11 cellular contexts compared by ENCODE assay signal in genomic region chr19:32652893-32653625, GRCh38. TPM values are rescaled to one million over a fixed set of nuclear protein-coding genes. Genes with fewer than 3 reads are reported as not detected.
DNase-seq lines count a peak whose midpoint lies in the region; ATAC-seq and TF ChIP-seq lines count a peak whose summit lies in the region.
"Had no signal": no experiment of that assay in that cellular context is flagged by ENCODE, and none has a peak within 500 bp of the region (broad histone marks: within the 10 kb centered on the region; RNA-seq: fewer than 3 reads in every experiment).

No MANE protein-coding gene starts in this region.

- no peaks in the 10 kb centered on the region for H3K27me3 ChIP-seq in H9 (ENCODE audit: insufficient read depth, low read length)
- H3K27me3 ChIP-seq in psoas muscle (ENCODE audit: insufficient read depth in 3 of 3, low read length in 2 of 3): no peaks in the 10 kb centered on the region
- no peaks in the 10 kb centered on the region for H3K27me3 ChIP-seq in Caco-2 (replicated peaks; ENCODE audit: control insufficient read depth, insufficient read depth, low read length)
- H3K27me3 ChIP-seq: foreskin keratinocyte, tibial nerve had no signal

- H4K91ac ChIP-seq in H9 (ENCODE audit: insufficient read length, low read depth, low read length): no peak overlapping the region

- CTCF ChIA-PET in WTC11 (lab: Charles Lee): interaction anchor here (1.2 to 1.5 kb wide), 2 partner anchors 22 to 69 kb away, joined by 3 read pairs; partner anchors contain the start of genes ANKRD27 and RGS9BP
- CTCF ChIA-PET in Caco-2 (lab: Charles Lee): no interaction called here

- POLR2A ChIA-PET in WTC11 (lab: Charles Lee) (no interaction called here), Caco-2 (lab: Charles Lee) (no interaction called here)

- H3K79me1 ChIP-seq in H9 (ENCODE audit: insufficient read depth, low read depth, low read length, poor library complexity, severe bottlenecking): no peaks in the 10 kb centered on the region

- BruUV-seq in Caco-2 (replicated peaks; lab: Mats Ljungman, UMichigan): no TSS peak

- H3K27ac ChIP-seq in H9 (ENCODE audit: insufficient read length, low read depth, low read length): no peak overlapping the region
- H3K27ac ChIP-seq in psoas muscle: no peak overlapping the region
- H3K27ac ChIP-seq: foreskin keratinocyte, tibial nerve had no signal

- no peaks in the 10 kb centered on the region for H3K9me3 Mint-ChIP-seq in H9
- no peaks in the 10 kb centered on the region for H3K9me3 Mint-ChIP-seq in WTC11
- no peaks in the 10 kb centered on the region for H3K9me3 Mint-ChIP-seq in Caco-2 (ENCODE audit: unreplicated experiment)
- H3K9me3 Mint-ChIP-seq in activated naive CD4-positive, alpha-beta T cell treated with anti-CD3 and anti-CD28 coated beads, Interleukin-2, amount 50 U/mL, for 72 hours: no peaks in the 10 kb centered on the region

- H3K27me3 Mint-ChIP-seq in H9 (ENCODE audit: low read depth): no peaks in the 10 kb centered on the region
- no peaks in the 10 kb centered on the region for H3K27me3 Mint-ChIP-seq in WTC11 (ENCODE audit: low read depth)
- H3K27me3 Mint-ChIP-seq in Caco-2 (ENCODE audit: insufficient read depth, unreplicated experiment): no peaks in the 10 kb centered on the region

- no peak overlapping the region for H3K56ac ChIP-seq in H9 (ENCODE audit: insufficient read length, low read depth, low read length)

- H3K36me3 ChIP-seq in psoas muscle (ENCODE audit: insufficient read depth in 1 of 2, low read depth in 1 of 2) (peaks cover 0 to 41% of the 10 kb centered on the region in 2 donors), Caco-2 (ENCODE audit: control insufficient read depth, insufficient read depth, low read length) (peaks cover 4% of the 10 kb centered on the region; the same call in 1 of the 2 replicates)

- no peak overlapping the region for H2BK20ac ChIP-seq in H9 (ENCODE audit: low read depth, low read length, poor library complexity, severe bottlenecking)

- H4K5ac ChIP-seq in H9 (ENCODE audit: insufficient read length, low read depth, low read length): no peak overlapping the region

- H3K4me1 Mint-ChIP-seq in H9 (peaks cover 11 to 20% of the 10 kb centered on the region in 2 experiments), WTC11 (peaks cover 20% of the 10 kb centered on the region), Caco-2 (ENCODE audit: low read depth, unreplicated experiment) (peaks cover 6% of the 10 kb centered on the region)

- H2BK15ac ChIP-seq in H9 (ENCODE audit: low read depth, low read length): no peak overlapping the region

- H3K9ac ChIP-seq in H9 (ENCODE audit: extremely low read depth, insufficient read length, low read length): no peak overlapping the region

- no peak overlapping the region for H2AFZ ChIP-seq in H9 (ENCODE audit: low read length)

- H3K4me3 ChIP-seq in psoas muscle (no peak overlapping the region), Caco-2 (ENCODE audit: low read depth, low read length) (no peak overlapping the region)
- H3K4me3 ChIP-seq: tibial nerve had no signal

- H3K4me3 Mint-ChIP-seq in H9: no peak overlapping the region
- H3K4me3 Mint-ChIP-seq in WTC11: no peak overlapping the region
- no peak overlapping the region for H3K4me3 Mint-ChIP-seq in Caco-2 (ENCODE audit: unreplicated experiment)

- no peak overlapping the region for H2BK5ac ChIP-seq in H9 (ENCODE audit: insufficient read length, low read length)

- no peak overlapping the region for H3K14ac ChIP-seq in H9 (ENCODE audit: insufficient read depth, low read length)

- H3K27ac Mint-ChIP-seq in H9 (peak overlapping the region; percentile 55 to 86 (median 83); a peak in 5 of 7 replicates), WTC11 (peak overlapping the region; percentile 89), Caco-2 (ENCODE audit: unreplicated experiment) (no peak overlapping the region)
- peak overlapping the region in 1 of 2 donors; percentile 72 for H3K27ac Mint-ChIP-seq in activated naive CD4-positive, alpha-beta T cell treated with anti-CD3 and anti-CD28 coated beads, Interleukin-2, amount 50 U/mL, for 72 hours

- peaks cover 18 to 40% (median 32%) of the 10 kb centered on the region in 3 experiments; a peak in 6 of 7 replicates for H3K36me3 Mint-ChIP-seq in H9 (ENCODE audit: insufficient read depth in 1 of 3, low read depth in 3 of 3)
- H3K36me3 Mint-ChIP-seq in WTC11: peaks cover 30% of the 10 kb centered on the region
- peaks cover 76% of the 10 kb centered on the region for H3K36me3 Mint-ChIP-seq in Caco-2 (ENCODE audit: insufficient read depth, unreplicated experiment)
- H3K36me3 Mint-ChIP-seq in activated naive CD4-positive, alpha-beta T cell treated with anti-CD3 and anti-CD28 coated beads, Interleukin-2, amount 50 U/mL, for 72 hours: peaks cover 0 to 4% of the 10 kb centered on the region in 2 donors

- H3K4me1 ChIP-seq in H9 (ENCODE audit: insufficient read depth, low read length) (no peaks in the 10 kb centered on the region; the same call in 1 of the 2 replicates), psoas muscle (peaks cover 17% of the 10 kb centered on the region), Caco-2 (no peaks in the 10 kb centered on the region)
- H3K4me1 ChIP-seq: foreskin keratinocyte had no signal

- no peak overlapping the region for H3K4me2 ChIP-seq in H9 (ENCODE audit: insufficient read depth, insufficient read length, low read length)

- H3K23ac ChIP-seq in H9 (ENCODE audit: insufficient read length, low read depth, low read length): no peak overlapping the region

- no peaks in the 10 kb centered on the region for H3K79me2 ChIP-seq in H9 (ENCODE audit: insufficient read depth, low read length)

- no peak for ATAC-seq in WTC11
- ATAC-seq in psoas muscle: no peak
- ATAC-seq in HG03439 (IDR thresholded peaks at IDR 0.05; ENCODE audit: unreplicated experiment): no peak
- no peak for ATAC-seq in activated naive CD4-positive, alpha-beta T cell treated with anti-CD3 and anti-CD28 coated beads, Interleukin-2, amount 50 U/mL, for 72 hours
- ATAC-seq: foreskin keratinocyte had no signal

- no peaks in the 10 kb centered on the region for H4K20me1 ChIP-seq in H9 (ENCODE audit: control insufficient read depth, insufficient read depth, insufficient read length)

- no peaks in the 10 kb centered on the region for H3K9me3 ChIP-seq in H9 (ENCODE audit: control insufficient read depth, low read depth, low read length)
- H3K9me3 ChIP-seq in psoas muscle: no peaks in the 10 kb centered on the region
- H3K9me3 ChIP-seq in Caco-2: no peaks in the 10 kb centered on the region
- H3K9me3 ChIP-seq: tibial nerve had no signal

- no CpG with 5 or more reads among the region's 13 CpGs for WGBS in H9 (ENCODE audit: extremely low coverage, insufficient read length, low lambda C conversion rate)
- 54 to 57% (median 55%) methylated on average over 13 of the region's 13 CpGs for WGBS in psoas muscle, 3 donors

- DNase-seq in H9: no peak
- DNase-seq in WTC11 (ENCODE audit: low spot score): no peak
- peak; percentile 82 for DNase-seq in cardiac septum (ENCODE audit: low spot score)
- peak; percentile 50 to 72 for DNase-seq in psoas muscle
- no peak for DNase-seq in Caco-2
- no peak for DNase-seq in activated naive CD4-positive, alpha-beta T cell treated with anti-CD3 and anti-CD28 coated beads, Interleukin-2, amount 50 U/mL, for 72 hours (ENCODE audit: low spot score in 2 of 2)
- DNase-seq in NAMALWA (ENCODE audit: low spot score): no peak
- DNase-seq: foreskin keratinocyte, SHP77 had no signal

- no peak overlapping the region for H2BK12ac ChIP-seq in H9 (ENCODE audit: insufficient read length, low read depth, low read length)

- TF ChIP-seq CTCF in H9 (conservative IDR thresholded peaks at IDR 0.05) (no peak), WTC11 (IDR thresholded peaks at IDR 0.05) (no peak), psoas muscle (IDR thresholded peaks at IDR 0.05) (no peak), Caco-2 (IDR thresholded peaks at IDR 0.05; ENCODE audit: insufficient read depth in 1 of 2, low read depth in 1 of 2, low read length in 1 of 2, severe bottlenecking in 1 of 2, unreplicated experiment in 1 of 2) (no peak)

- no peaks in the 10 kb centered on the region for H3K23me2 ChIP-seq in H9 (ENCODE audit: insufficient read length, low read depth, low read length, poor library complexity, severe bottlenecking)

- H3K18ac ChIP-seq in H9 (ENCODE audit: insufficient read length, low read depth, low read length): no peak overlapping the region

- H2AK5ac ChIP-seq in H9 (ENCODE audit: insufficient read length, low read length): no peak overlapping the region

- H2BK120ac ChIP-seq in H9 (ENCODE audit: low read depth, low read length, poor library complexity, severe bottlenecking): no peak overlapping the region

- no peak overlapping the region for H4K8ac ChIP-seq in H9 (replicated peaks; ENCODE audit: insufficient read length, low read depth, low read length)

- intact Hi-C loops in cardiac septum (cut with DNase I) (no loop called here), psoas muscle (cut with DNase I) (no loop called here), Caco-2 (cut with micrococcal nuclease; ENCODE audit: unreplicated experiment) (no loop called here)

- H3K4ac ChIP-seq in H9 (ENCODE audit: low read depth, low read length): no peak overlapping the region

- H3T11ph ChIP-seq in H9 (ENCODE audit: low read length): no peak overlapping the region

TF ChIP-seq in WTC11, 78 proteins besides CTCF, POLR2A, EP300 and RAD21 (continues in another document):
- TF ChIP-seq ZNF232 (CRISPR knock-in tag; IDR thresholded peaks at IDR 0.05) (no peak), TCF7 (CRISPR knock-in tag; IDR thresholded peaks at IDR 0.05; ENCODE audit: low read depth) (no peak), HMGA2 (CRISPR knock-in tag; IDR thresholded peaks at IDR 0.05) (no peak)

RNA-seq across cellular contexts. Expression of gene ANKRD27, which starts 21.9 kb away (rescaled TPM):
- total RNA-seq in H9 (2021): 40.7 and 41.6 TPM in 2 replicates
- total RNA-seq in WTC11 (2021): 48.6 to 55.7 TPM (median 55.4 TPM) in 3 replicates
- total RNA-seq in cardiac septum: 24.7 TPM
- 10 to 100 TPM; 11.2 to 31.7 (median 18.8) TPM for total RNA-seq in psoas muscle
- 10 to 100 TPM in 2 of 3 donors, 1 to 10 TPM in 1; 6.3 to 43.3 (median 16.9) TPM for polyA plus RNA-seq in psoas muscle
- 53.9 and 54.3 TPM in 2 replicates for total RNA-seq in Caco-2 (2022)
- 10 to 100 TPM; 30.2 to 38.5 TPM for total RNA-seq in activated naive CD4-positive, alpha-beta T cell treated with anti-CD3 and anti-CD28 coated beads, Interleukin-2, amount 50 U/mL, for 72 hours

RNA-seq across cellular contexts. Expression of gene RGS9BP, which starts 22.6 kb away (rescaled TPM):
- 0.09 and 0.13 TPM in 2 replicates for total RNA-seq in H9 (2021)
- total RNA-seq in WTC11 (2021): 0.24 to 0.41 TPM (median 0.37 TPM) in 3 replicates
- 1.5 TPM for total RNA-seq in cardiac septum
- 1 to 10 TPM in 3 of 4 donors, under 1 TPM in 1; 0.98 to 3.9 (median 2.8) TPM for total RNA-seq in psoas muscle
- polyA plus RNA-seq in psoas muscle: 1 to 10 TPM in 2 of 3 donors, under 1 TPM in 1; 0.10 to 8.2 (median 3.8) TPM
- 0.75 and 1.0 TPM in 2 replicates for total RNA-seq in Caco-2 (2022)
- under 1 TPM in 1 of 2 donors, not detected in 1; 0.39 TPM for total RNA-seq in activated naive CD4-positive, alpha-beta T cell treated with anti-CD3 and anti-CD28 coated beads, Interleukin-2, amount 50 U/mL, for 72 hours

RNA-seq across cellular contexts. Expression of gene NUDT19, which starts 38.6 kb away (rescaled TPM):
- total RNA-seq in H9 (2021) (6.1 TPM in 2 replicates), WTC11 (2021) (2.4 to 3.0 TPM (median 2.7 TPM) in 3 replicates), cardiac septum (15.3 TPM), psoas muscle (10 to 100 TPM; 17.0 to 18.6 (median 17.9) TPM), Caco-2 (2022) (24.0 and 24.4 TPM in 2 replicates)
- 10 to 100 TPM; 10.7 to 27.5 (median 10.9) TPM for polyA plus RNA-seq in psoas muscle
- total RNA-seq in activated naive CD4-positive, alpha-beta T cell treated with anti-CD3 and anti-CD28 coated beads, Interleukin-2, amount 50 U/mL, for 72 hours: 10 to 100 TPM; 10.1 to 15.9 TPM

Comparison
In these comparisons a context has a peak if more than half of its experiments do, and no peak if none do; other contexts are left out.
1. DNase-seq: peak in cardiac septum (single experiment) and psoas muscle (2 of 2); none in H9 (single experiment), WTC11 (single experiment), Caco-2 (0 of 2), activated naive CD4-positive, alpha-beta T cell treated with anti-CD3 and anti-CD28 coated beads, Interleukin-2, amount 50 U/mL, for 72 hours (0 of 2) and NAMALWA (single experiment).